Comparison of ENCODE assay signal across 24 cellular contexts in genomic region chr21:45930792-45931191, GRCh38. TPM values are rescaled to one million over a fixed set of nuclear protein-coding genes. Genes with fewer than 3 reads are reported as not detected.
DNase-seq lines count a peak whose midpoint lies in the region; ATAC-seq, FAIRE-seq and TF ChIP-seq lines count a peak whose summit lies in the region.
"Had no signal": no experiment of that assay in that cellular context is flagged by ENCODE, and none has a peak within 500 bp of the region (broad histone marks: within the 10 kb centered on the region; RNA-seq: fewer than 3 reads in every experiment).

No MANE protein-coding gene starts in this region.

- no peak for FAIRE-seq in kidney (lab: Jason Lieb, UNC)
- FAIRE-seq in HTR-8/SVneo (lab: Jason Lieb, UNC): no peak
- FAIRE-seq: A204.1, D721Med, G401.6, GM12891, GM19239 had no signal

- ATAC-seq in left cardiac atrium: no peak
- no peak for ATAC-seq in HG02885 (IDR thresholded peaks at IDR 0.05; ENCODE audit: poor library complexity, unreplicated experiment)
- ATAC-seq: CD8-positive, alpha-beta T cell had no signal

- no peak overlapping the region for H3K4me2 ChIP-seq in neuronal stem cell (ENCODE audit: insufficient read depth, low read length, poor library complexity, severe bottlenecking)

- no peak overlapping the region for H3K23ac ChIP-seq in neuronal stem cell (ENCODE audit: low read depth, low read length, poor library complexity)

- TF ChIP-seq CTCF in right atrium auricular region (IDR thresholded peaks at IDR 0.05) (no peak), HEK293 (tag by site-specific recombination; IDR thresholded peaks at IDR 0.05) (no peak), kidney (IDR thresholded peaks at IDR 0.05; ENCODE audit: borderline replicate concordance, extremely low read depth, insufficient read depth) (no peak)

- intact Hi-C loops in left cardiac atrium (cut with DNase I) (no loop called here), kidney (cut with DNase I) (no loop called here)

- H3K27me3 ChIP-seq in right atrium auricular region: no peaks in the 10 kb centered on the region
- H3K27me3 ChIP-seq in neuronal stem cell (ENCODE audit: control insufficient read depth in 3 of 3, insufficient read depth in 3 of 3, low read depth in 1 of 3, low read length in 3 of 3): peaks cover 0 to 29% (median 0%) of the 10 kb centered on the region in 3 experiments
- H3K27me3 ChIP-seq: BE2C; BLaER1 treated with 17β-estradiol and CSF1 and Interleukin-3, amounts not matched to agents 10 nM and 100 nM had no signal

- CTCF ChIA-PET in HEK293 (lab: Yijun Ruan, JAX): no interaction called here

- H3K36me3 ChIP-seq in right atrium auricular region (no peaks in the 10 kb centered on the region), HEK293 (ENCODE audit: control insufficient read depth in 2 of 2, insufficient read depth in 1 of 2, low read length in 2 of 2) (no peaks in the 10 kb centered on the region), kidney (ENCODE audit: control insufficient read depth in 1 of 2, insufficient read depth in 2 of 2, low read length in 2 of 2) (no peaks in the 10 kb centered on the region), neuronal stem cell (replicated peaks in 1 of 2; ENCODE audit: control insufficient read depth in 2 of 2, insufficient read depth in 2 of 2, low read length in 2 of 2) (no peaks in the 10 kb centered on the region)

- H3K27ac ChIP-seq in right atrium auricular region: no peak overlapping the region
- H3K27ac ChIP-seq in HEK293 (ENCODE audit: extremely low read depth, low read depth, low read length): no peak overlapping the region
- no peak overlapping the region for H3K27ac ChIP-seq in kidney (ENCODE audit: low read depth in 2 of 2, low read length in 2 of 2)
- no peak overlapping the region for H3K27ac ChIP-seq in neuronal stem cell (replicated peaks; ENCODE audit: low read length)
- H3K27ac ChIP-seq: BLaER1 treated with 17β-estradiol and CSF1 and Interleukin-3, amounts not matched to agents 10 nM and 100 nM; C4-2B had no signal

- H3K18ac ChIP-seq in neuronal stem cell (ENCODE audit: low read length): peak overlapping the region; percentile 63

- H2BK5ac ChIP-seq in neuronal stem cell (ENCODE audit: low read length): no peak overlapping the region

- POLR2A ChIA-PET in HEK293 (lab: Yijun Ruan, JAX): no interaction called here

- no peak overlapping the region for H3K4me3 ChIP-seq in right atrium auricular region
- no peak overlapping the region for H3K4me3 ChIP-seq in HEK293 (ENCODE audit: low read depth, low read length)
- H3K4me3 ChIP-seq in kidney (ENCODE audit: low read length in 2 of 2): no peak overlapping the region
- H3K4me3 ChIP-seq in neuronal stem cell (ENCODE audit: low read length in 2 of 2): no peak overlapping the region
- H3K4me3 ChIP-seq: BLaER1 treated with 17β-estradiol and CSF1 and Interleukin-3, amounts not matched to agents 10 nM and 100 nM had no signal

- H3K79me1 ChIP-seq in neuronal stem cell (ENCODE audit: low read depth, low read length): peaks cover 3% of the 10 kb centered on the region

- H2BK15ac ChIP-seq in neuronal stem cell (ENCODE audit: low read length): no peak overlapping the region

- H3K4ac ChIP-seq in neuronal stem cell (ENCODE audit: low read length): no peak overlapping the region

- H4K91ac ChIP-seq in neuronal stem cell (ENCODE audit: low read depth, low read length, poor library complexity): no peak overlapping the region

- H2BK120ac ChIP-seq in neuronal stem cell (ENCODE audit: low read depth, low read length): no peak overlapping the region

- H3K9ac ChIP-seq in kidney (ENCODE audit: low read length in 2 of 2) (no peak overlapping the region), neuronal stem cell (ENCODE audit: low read depth, low read length, poor library complexity) (no peak overlapping the region)
- H3K9ac ChIP-seq: BLaER1 treated with 17β-estradiol and CSF1 and Interleukin-3, amounts not matched to agents 10 nM and 100 nM had no signal

- WGBS in neuronal stem cell (ENCODE audit: extremely low coverage in 2 of 2, insufficient read length in 2 of 2, insufficient replicate concordance in 1 of 2), 2 donors: no CpG with 5 or more reads among the region's 7 CpGs

- peak overlapping the region; percentile 83 for H3K14ac ChIP-seq in neuronal stem cell (ENCODE audit: low read length)

- H3K9me3 ChIP-seq in right atrium auricular region (peaks cover 0 to 19% of the 10 kb centered on the region in 2 donors), HEK293 (ENCODE audit: control insufficient read depth, insufficient read depth, low read depth, low read length) (no peaks in the 10 kb centered on the region), kidney (ENCODE audit: control insufficient read depth in 1 of 2, low read length in 2 of 2) (peaks cover under 1 to 12% of the 10 kb centered on the region in 2 donors), neuronal stem cell (replicated peaks in 1 of 2; ENCODE audit: control insufficient read depth in 2 of 2, insufficient read depth in 1 of 2, low read depth in 1 of 2, low read length in 2 of 2) (peaks cover 0 to 25% of the 10 kb centered on the region in 2 donors)
- H3K9me3 ChIP-seq: BLaER1 treated with 17β-estradiol and CSF1 and Interleukin-3, amounts not matched to agents 10 nM and 100 nM; Caco-2 had no signal

- H2AK5ac ChIP-seq in neuronal stem cell (ENCODE audit: low read depth, low read length): no peak overlapping the region

- H2BK12ac ChIP-seq in neuronal stem cell (ENCODE audit: low read length): no peak overlapping the region

- H2AFZ ChIP-seq in neuronal stem cell (ENCODE audit: low read length): no peak overlapping the region

- DNase-seq in left cardiac atrium (peak; percentile 1), right atrium auricular region (ENCODE audit: low spot score) (no peak), kidney (peak; percentile 66), neuronal stem cell (ENCODE audit: low spot score) (no peak), UCSD-AML1 (lab: John Stamatoyannopoulos, UW; ENCODE audit: unreplicated experiment) (no peak), HTR-8/SVneo (ENCODE audit: insufficient read length, low spot score) (no peak)
- DNase-seq: 8988T; ACHN; BE2C; Caco-2; Calu3; CD4-positive, alpha-beta T cell; CD8-positive, alpha-beta T cell; DMS79 treated with DMSO at 0.1 percent for 48 hours; GF-D8 had no signal

- H3K4me1 ChIP-seq in right atrium auricular region (no peaks in the 10 kb centered on the region), HEK293 (ENCODE audit: control insufficient read depth, insufficient read depth, low read length) (no peaks in the 10 kb centered on the region), kidney (ENCODE audit: control insufficient read depth in 1 of 2, insufficient read depth in 1 of 2, low read depth in 1 of 2, low read length in 2 of 2) (no peaks in the 10 kb centered on the region), neuronal stem cell (ENCODE audit: control insufficient read depth in 2 of 2, insufficient read depth in 1 of 2, low read depth in 1 of 2, low read length in 2 of 2) (no peaks in the 10 kb centered on the region)
- H3K4me1 ChIP-seq: BE2C, Caco-2 had no signal

- no peak overlapping the region for H4K8ac ChIP-seq in neuronal stem cell (ENCODE audit: low read depth, low read length)

TF ChIP-seq in HEK293, 187 proteins besides CTCF, POLR2A, EP300 and RAD21:
- peak; percentile 31; the same call in 1 of the 2 replicates for TF ChIP-seq ZFHX2 (tag by site-specific recombination; conservative IDR thresholded peaks at IDR 0.05)
- no peak for TF ChIP-seq ZNF530 (tag by site-specific recombination; IDR thresholded peaks at IDR 0.05; ENCODE audit: low read depth)
- peak; percentile 66 for TF ChIP-seq EGR2 (tag by site-specific recombination; IDR thresholded peaks at IDR 0.05; ENCODE audit: low read depth)

RNA-seq across cellular contexts. Expression of gene COL6A1, which starts 50.8 kb away (rescaled TPM):
- 100 to 1,000 TPM; 244 to 247 TPM for total RNA-seq in left cardiac atrium
- 100 to 1,000 TPM; 201 to 278 TPM for total RNA-seq in right atrium auricular region
- total RNA-seq in kidney: 127 TPM
- polyA plus RNA-seq in kidney (ENCODE audit: insufficient read depth, low read depth, low replicate concordance): 112 TPM
- polyA plus RNA-seq in neuronal stem cell (2013, experiment 1 of 2): 54.3 TPM
- polyA plus RNA-seq in neuronal stem cell (2013, experiment 2 of 2): 53.4 TPM

Comparison
In these comparisons a context has a peak if more than half of its experiments do, and no peak if none do; other contexts are left out.
1. DNase-seq: peak in left cardiac atrium (single experiment) and kidney (single experiment); none in right atrium auricular region (single experiment), neuronal stem cell (single experiment), UCSD-AML1 (single experiment) and HTR-8/SVneo (single experiment).